Comparison of ENCODE assay signal across 8 cellular contexts in genomic region chr4:189904420-189905027, GRCh38. TPM values are rescaled to one million over a fixed set of nuclear protein-coding genes. Genes with fewer than 3 reads are reported as not detected.
DNase-seq lines count a peak whose midpoint lies in the region; ATAC-seq and TF ChIP-seq lines count a peak whose summit lies in the region.
"Not testable (repeated sequence)": the region's sequence is repeated elsewhere in the genome, so short reads cannot be mapped to it uniquely, and the experiment has no call there.

No MANE protein-coding gene starts in this region.

- H3K27ac Mint-ChIP-seq in Caco-2 (ENCODE audit: unreplicated experiment); activated naive CD4-positive, alpha-beta T cell treated with anti-CD3 and anti-CD28 coated beads, Interleukin-2, amount 50 U/mL, for 72 hours: not testable (repeated sequence)

- H3K36me3 Mint-ChIP-seq in Caco-2 (ENCODE audit: insufficient read depth, unreplicated experiment); activated naive CD4-positive, alpha-beta T cell treated with anti-CD3 and anti-CD28 coated beads, Interleukin-2, amount 50 U/mL, for 72 hours: not testable (repeated sequence)

- ATAC-seq in GM21360 (IDR thresholded peaks at IDR 0.05; ENCODE audit: unreplicated experiment) (peak; percentile 87), HG03354 (IDR thresholded peaks at IDR 0.05; ENCODE audit: poor library complexity, severe bottlenecking, unreplicated experiment) (peak; percentile 86)
- ATAC-seq in activated naive CD4-positive, alpha-beta T cell treated with anti-CD3 and anti-CD28 coated beads, Interleukin-2, amount 50 U/mL, for 72 hours, result peak; percentile 40 to 50

- not testable (repeated sequence) for H3K4me3 ChIP-seq in Caco-2 (ENCODE audit: low read depth, low read length); SK-N-MC; fibroblast of villous mesenchyme (ENCODE audit: low read depth, low read length)

- intact Hi-C loops in Caco-2 (cut with micrococcal nuclease; ENCODE audit: unreplicated experiment), result loop anchor here (1.0 to 5.0 kb wide), 3 partner anchors 42 to 467 kb away; no protein-coding TSS in a partner anchor

- H3K4me3 Mint-ChIP-seq in Caco-2 (ENCODE audit: unreplicated experiment), result not testable (repeated sequence)

- peak; percentile 64 to 66 for TF ChIP-seq CTCF in Caco-2 (IDR thresholded peaks at IDR 0.05; ENCODE audit: insufficient read depth in 1 of 2, low read depth in 1 of 2, low read length in 1 of 2, severe bottlenecking in 1 of 2, unreplicated experiment in 1 of 2)
- TF ChIP-seq CTCF in fibroblast of villous mesenchyme (IDR thresholded peaks at IDR 0.05; ENCODE audit: insufficient read depth, low read depth, low read length), result peak; percentile 64

- not testable (repeated sequence) for H3K9me3 Mint-ChIP-seq in Caco-2 (ENCODE audit: unreplicated experiment); activated naive CD4-positive, alpha-beta T cell treated with anti-CD3 and anti-CD28 coated beads, Interleukin-2, amount 50 U/mL, for 72 hours

- CTCF ChIA-PET in Caco-2 (lab: Charles Lee), result interaction anchor here (0.8 kb wide), 1 partner anchor 468 kb away, joined by 3 read pairs; no protein-coding TSS in a partner anchor

- not testable (repeated sequence) for BruUV-seq in Caco-2 (replicated peaks; lab: Mats Ljungman, UMichigan)

- POLR2A ChIA-PET in Caco-2 (lab: Charles Lee), result not testable (repeated sequence)

- not testable (repeated sequence) for H3K9ac ChIP-seq in SK-N-MC (ENCODE audit: insufficient read length)

- peak; percentile 50 to 66 for DNase-seq in Caco-2
- peak; percentile 14 for DNase-seq in SK-N-MC (ENCODE audit: low read depth, low spot score)
- DNase-seq in activated naive CD4-positive, alpha-beta T cell treated with anti-CD3 and anti-CD28 coated beads, Interleukin-2, amount 50 U/mL, for 72 hours (ENCODE audit: low spot score in 2 of 2), result peak in 1 of 2 donors; percentile 50
- DNase-seq in fibroblast of villous mesenchyme (ENCODE audit: low read depth), result peak; percentile 70
- peak; percentile 34 for DNase-seq in mucosa of gallbladder (ENCODE audit: low spot score)
- DNase-seq in stimulated activated CD8-positive, alpha-beta memory T cell treated with anti-CD3 and anti-CD28 coated beads, Interleukin-4, amount 100 ng/mL, for 48 hours, result peak; percentile 51

- not testable (repeated sequence) for H3K27me3 ChIP-seq in Caco-2 (replicated peaks; ENCODE audit: control insufficient read depth, insufficient read depth, low read length)

- H3K27ac ChIP-seq in SK-N-MC, result not testable (repeated sequence)

- not testable (repeated sequence) for H3K9me3 ChIP-seq in Caco-2; SK-N-MC (ENCODE audit: low read depth, low read length)

- H3K4me1 Mint-ChIP-seq in Caco-2 (ENCODE audit: low read depth, unreplicated experiment), result not testable (repeated sequence)

- not testable (repeated sequence) for H3K27me3 Mint-ChIP-seq in Caco-2 (ENCODE audit: insufficient read depth, unreplicated experiment)

- not testable (repeated sequence) for H3K4me1 ChIP-seq in Caco-2

- H3K36me3 ChIP-seq in Caco-2 (ENCODE audit: control insufficient read depth, insufficient read depth, low read length); SK-N-MC (ENCODE audit: insufficient read depth, low read length): not testable (repeated sequence)

RNA-seq across cellular contexts. Expression of gene FRG1, which starts 36.1 kb away (rescaled TPM):
- total RNA-seq in Caco-2 (2022) (29.4 and 40.0 TPM in 2 replicates), fibroblast of villous mesenchyme (22.9 and 31.2 TPM in 2 replicates), mucosa of gallbladder (45.3 TPM)
- total RNA-seq in activated naive CD4-positive, alpha-beta T cell treated with anti-CD3 and anti-CD28 coated beads, Interleukin-2, amount 50 U/mL, for 72 hours, result 10 to 100 TPM; 49.7 to 60.9 TPM
